In the genomic region with DNA sequence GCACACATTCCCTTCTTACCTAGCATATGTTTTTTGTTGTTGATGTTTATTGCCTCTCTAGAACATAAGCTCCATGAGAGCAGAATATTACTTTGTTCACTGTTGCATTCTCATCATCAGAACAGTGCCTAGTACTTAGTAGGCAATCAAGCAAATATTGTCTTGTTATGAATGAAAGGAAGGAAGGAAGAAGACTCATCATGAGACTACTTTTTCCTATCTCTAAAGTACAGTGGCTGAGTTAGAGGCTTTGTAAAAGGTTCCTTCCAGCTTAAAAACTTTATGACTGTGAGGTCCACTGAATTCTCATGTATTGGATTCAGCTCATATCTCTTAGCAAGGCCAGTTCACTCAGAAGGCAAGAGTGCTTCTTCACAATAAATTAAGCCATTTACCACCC, we compare ENCODE assay signal across 32 cellular contexts.
"Had no signal": no experiment of that assay in that cellular context is flagged by ENCODE, and none has a peak within 500 bp of the region (broad histone marks: within the 10 kb centered on the region; RNA-seq: fewer than 3 reads in every experiment).

No MANE protein-coding gene starts in this region.

- H3K27ac ChIP-seq: VCaP had no signal

- H3K27ac Mint-ChIP-seq: activated B cell treated with CpG ODN at 0.5 μM for 24 hours; activated CD8-positive, alpha-beta T cell treated with anti-CD3 and anti-CD28 coated beads for 36 hours; activated naive CD4-positive, alpha-beta T cell treated with anti-CD3 and anti-CD28 coated beads, Interleukin-2, amount 10 ng/mL, durations not matched to agents 7 days and 5 days; activated naive CD8-positive, alpha-beta T cell; activated naive CD8-positive, alpha-beta T cell treated with anti-CD3 and anti-CD28 coated beads, Interleukin-2, amount 50 U/mL, for 24 hours had no signal

- H3K4me1 Mint-ChIP-seq: activated naive CD4-positive, alpha-beta T cell treated with anti-CD3 and anti-CD28 coated beads, Interleukin-2, amount 10 ng/mL, durations not matched to agents 7 days and 5 days had no signal

- H3K27me3 Mint-ChIP-seq: activated B cell treated with CpG ODN at 0.5 μM for 24 hours; activated CD8-positive, alpha-beta T cell treated with anti-CD3 and anti-CD28 coated beads for 36 hours had no signal

- ATAC-seq: activated CD8-positive, alpha-beta T cell treated with anti-CD3 and anti-CD28 coated beads for 36 hours; activated naive CD8-positive, alpha-beta T cell treated with anti-CD3 and anti-CD28 coated beads, Interleukin-2, amount 50 U/mL, for 24 hours; activated T-cell treated with anti-CD3 and anti-CD28 coated beads, Interleukin-2, amount 50 U/mL, for 4 hours had no signal

- H3K9me3 Mint-ChIP-seq: activated B cell treated with CpG ODN at 0.5 μM for 24 hours; activated CD8-positive, alpha-beta T cell treated with anti-CD3 and anti-CD28 coated beads for 36 hours; activated naive CD4-positive, alpha-beta T cell treated with anti-CD3 and anti-CD28 coated beads, Interleukin-2, amount 10 ng/mL, durations not matched to agents 7 days and 5 days; activated naive CD8-positive, alpha-beta T cell treated with anti-CD3 and anti-CD28 coated beads, Interleukin-2, amount 50 U/mL, for 24 hours had no signal

- H3K36me3 Mint-ChIP-seq: activated naive CD4-positive, alpha-beta T cell treated with anti-CD3 and anti-CD28 coated beads, Interleukin-2, amount 10 ng/mL, durations not matched to agents 7 days and 5 days; activated naive CD8-positive, alpha-beta T cell; brain had no signal

- DNase-seq: activated B cell treated with CpG ODN at 0.5 μM for 24 hours; activated CD4-positive, alpha-beta T cell treated with anti-CD3 and anti-CD28 coated beads for 48 hours; activated CD4-positive, CD25-positive, alpha-beta regulatory T cell treated with anti-CD3 and anti-CD28 coated beads, Interleukin-2, amount 50 U/mL, for 72 hours; activated CD8-positive, alpha-beta T cell treated with anti-CD3 and anti-CD28 coated beads for 36 hours; activated effector memory CD4-positive, alpha-beta T cell treated with Interleukin-2 at 50 U/mL for 16 hours; activated naive CD4-positive, alpha-beta T cell treated with anti-CD3 and anti-CD28 coated beads, Interleukin-2, amount 10 ng/mL, durations not matched to agents 7 days and 5 days; activated naive CD8-positive, alpha-beta T cell treated with anti-CD3 and anti-CD28 coated beads, Interleukin-2, amount 50 U/mL, for 24 hours; activated T-cell treated with anti-CD3 and anti-CD28 coated beads, Interleukin-2, amount 50 U/mL, for 4 hours; anterior cingulate cortex; caudate nucleus; cerebellar nuclear complex; KG1; MM.1S; MV-4-11; NCI-H1092; NCI-H1417; NCI-H146; NCI-H187; NCI-H2029 treated with DMSO at 0.1 percent for 48 hours; NCI-H2107; NCI-H2171; NCI-H510A; NCI-H526; NCI-H748 treated with DMSO at 0.1 percent for 48 hours; NK-92 treated with Interleukin-12 subunit alpha and Interleukin-12 subunit beta, amount 100 ng/mL, for 24 hours; OCI-M1; Right ventricle myocardium superior; SW 1271; T-helper 9 cell had no signal

- H3K4me3 Mint-ChIP-seq: activated B cell treated with CpG ODN at 0.5 μM for 24 hours; activated CD8-positive, alpha-beta T cell treated with anti-CD3 and anti-CD28 coated beads for 36 hours; activated naive CD4-positive, alpha-beta T cell treated with anti-CD3 and anti-CD28 coated beads, Interleukin-2, amount 10 ng/mL, durations not matched to agents 7 days and 5 days; activated naive CD8-positive, alpha-beta T cell; activated naive CD8-positive, alpha-beta T cell treated with anti-CD3 and anti-CD28 coated beads, Interleukin-2, amount 50 U/mL, for 24 hours; activated T-cell treated with anti-CD3 and anti-CD28 coated beads, Interleukin-2, amount 50 U/mL, for 4 hours; brain had no signal
